ENCODE assay signal across 2 cellular contexts in genomic region chr17:1643293-1643998, GRCh38.
TF ChIP-seq lines count a peak whose summit lies in the region.

No MANE protein-coding gene starts in this region.

TF ChIP-seq in GM23338, 12 proteins besides CTCF, POLR2A, EP300 and RAD21:
- TF ChIP-seq JUNB (IDR thresholded peaks at IDR 0.05; ENCODE audit: unreplicated experiment), result no peak
- TF ChIP-seq POLR2AphosphoS5 (IDR thresholded peaks at IDR 0.05; ENCODE audit: low read depth), result peak; percentile 43
- TF ChIP-seq STAT1 (IDR thresholded peaks at IDR 0.05; ENCODE audit: unreplicated experiment), result no peak
- peak; percentile 30; the same call in 1 of the 2 replicates for TF ChIP-seq CREB1 (CRISPR knock-in tag; IDR thresholded peaks at IDR 0.05; ENCODE audit: low read depth)

TF ChIP-seq in HepG2, 621 proteins besides CTCF, POLR2A, EP300 and RAD21:
- TF ChIP-seq ARID4A (CRISPR knock-in tag; IDR thresholded peaks at IDR 0.05; ENCODE audit: borderline replicate concordance), result peak; percentile 35; the same call in 1 of the 2 replicates
- 0 out of 2 replicates have a peak, but pooled peaks have one; percentile 23 for TF ChIP-seq ZFY (CRISPR knock-in tag; IDR thresholded peaks at IDR 0.05)
- TF ChIP-seq ERF (CRISPR knock-in tag; IDR thresholded peaks at IDR 0.05), result no peak
- TF ChIP-seq ARNTL (CRISPR knock-in tag; IDR thresholded peaks at IDR 0.05), result 0 out of 2 replicates have a peak, but pooled peaks have one; percentile 22
- TF ChIP-seq MXD1 (CRISPR knock-in tag; IDR thresholded peaks at IDR 0.05), result peak; percentile 40; the same call in 1 of the 2 replicates
- TF ChIP-seq ZBTB37 (CRISPR knock-in tag; IDR thresholded peaks at IDR 0.05), result no peak
- TF ChIP-seq SRF (IDR thresholded peaks at IDR 0.05; ENCODE audit: low read depth, low read length), result no peak
- no peak for TF ChIP-seq PHF5A (CRISPR knock-in tag; IDR thresholded peaks at IDR 0.05; ENCODE audit: low read depth, unreplicated experiment)
- TF ChIP-seq SAP130 (CRISPR knock-in tag; IDR thresholded peaks at IDR 0.05; ENCODE audit: low read depth), result peak; percentile 10; the same call in 1 of the 2 replicates
- peak; percentile 54; the same call in 1 of the 2 replicates for TF ChIP-seq RBFOX2 (IDR thresholded peaks at IDR 0.05; ENCODE audit: low read depth, low read length)
- TF ChIP-seq BCL3 (CRISPR knock-in tag; IDR thresholded peaks at IDR 0.05), result 0 out of 2 replicates have a peak, but pooled peaks have one; percentile 23
- TF ChIP-seq ZNF687 (CRISPR knock-in tag; IDR thresholded peaks at IDR 0.05), result peak; percentile 63
- peak; percentile 34 for TF ChIP-seq AGO2 (optimal IDR thresholded peaks at IDR 0.05; ENCODE audit: low read depth, low read length)
- no peak for TF ChIP-seq ZNF740 (CRISPR knock-in tag; IDR thresholded peaks at IDR 0.05)
- 0 out of 2 replicates have a peak, but pooled peaks have one; percentile 44 for TF ChIP-seq RNF2 (conservative IDR thresholded peaks at IDR 0.05; ENCODE audit: low read depth)
- TF ChIP-seq ZBTB46 (CRISPR knock-in tag; IDR thresholded peaks at IDR 0.05; ENCODE audit: borderline replicate concordance), result 0 out of 2 replicates have a peak, but pooled peaks have one; percentile 27
- 0 out of 2 replicates have a peak, but pooled peaks have one; percentile 50 for TF ChIP-seq HNRNPL (IDR thresholded peaks at IDR 0.05; ENCODE audit: low read depth, low read length)
- 0 out of 2 replicates have a peak, but pooled peaks have one; percentile 40 for TF ChIP-seq CAMTA2 (CRISPR knock-in tag; IDR thresholded peaks at IDR 0.05; ENCODE audit: borderline replicate concordance)
- TF ChIP-seq SP4 (CRISPR knock-in tag; IDR thresholded peaks at IDR 0.05), result peak; percentile 56
- TF ChIP-seq ARNT2 (CRISPR knock-in tag; IDR thresholded peaks at IDR 0.05; ENCODE audit: low read depth), result peak; percentile 73; the same call in 1 of the 2 replicates
- peak; percentile 10 for TF ChIP-seq SKI (IDR thresholded peaks at IDR 0.05; ENCODE audit: partially characterized antibody)
- 0 out of 2 replicates have a peak, but pooled peaks have one; percentile 23 for TF ChIP-seq ZSCAN21 (CRISPR knock-in tag; IDR thresholded peaks at IDR 0.05; ENCODE audit: borderline replicate concordance)
- peak; percentile 34; the same call in 1 of the 2 replicates for TF ChIP-seq ZFX (CRISPR knock-in tag; IDR thresholded peaks at IDR 0.05; ENCODE audit: low read depth)
- TF ChIP-seq ZNF691 (CRISPR knock-in tag; IDR thresholded peaks at IDR 0.05; ENCODE audit: borderline replicate concordance, low read depth), result peak; percentile 48; the same call in 1 of the 2 replicates
- TF ChIP-seq HES4 (CRISPR knock-in tag; IDR thresholded peaks at IDR 0.05; ENCODE audit: borderline replicate concordance), result 0 out of 2 replicates have a peak, but pooled peaks have one; percentile 30
- no peak for TF ChIP-seq MAZ (IDR thresholded peaks at IDR 0.05; ENCODE audit: borderline replicate concordance, low read depth, low read length)
- peak; percentile 30; the same call in 1 of the 2 replicates for TF ChIP-seq MAZ (CRISPR knock-in tag; IDR thresholded peaks at IDR 0.05; ENCODE audit: low read depth)
